1 cellular context compared by ENCODE assay signal in the genomic region with DNA sequence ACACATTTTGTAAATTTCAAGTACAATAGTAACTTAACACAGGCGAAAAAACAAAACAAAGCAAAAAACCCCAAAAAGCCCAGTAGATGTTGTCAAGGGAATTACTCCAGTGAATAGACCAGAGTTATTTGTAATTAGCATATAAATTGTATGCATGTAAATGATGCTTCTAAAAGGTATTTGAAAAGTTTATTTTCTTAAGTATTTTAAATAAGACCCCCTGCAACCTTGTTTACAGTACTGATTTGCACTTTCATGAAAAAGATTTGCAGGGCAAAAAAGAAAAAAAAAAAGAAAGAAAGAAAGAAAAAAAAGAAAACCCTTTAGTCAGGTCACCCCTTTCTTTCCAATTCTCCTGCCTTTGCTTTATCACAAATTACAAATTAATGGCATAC.
TF ChIP-seq lines count a peak whose summit lies in the region.

No MANE protein-coding gene starts in this region.

TF ChIP-seq in GM23338, 12 proteins besides CTCF, POLR2A, EP300 and RAD21 (continued from another document):
- TF ChIP-seq, protein P1, sequence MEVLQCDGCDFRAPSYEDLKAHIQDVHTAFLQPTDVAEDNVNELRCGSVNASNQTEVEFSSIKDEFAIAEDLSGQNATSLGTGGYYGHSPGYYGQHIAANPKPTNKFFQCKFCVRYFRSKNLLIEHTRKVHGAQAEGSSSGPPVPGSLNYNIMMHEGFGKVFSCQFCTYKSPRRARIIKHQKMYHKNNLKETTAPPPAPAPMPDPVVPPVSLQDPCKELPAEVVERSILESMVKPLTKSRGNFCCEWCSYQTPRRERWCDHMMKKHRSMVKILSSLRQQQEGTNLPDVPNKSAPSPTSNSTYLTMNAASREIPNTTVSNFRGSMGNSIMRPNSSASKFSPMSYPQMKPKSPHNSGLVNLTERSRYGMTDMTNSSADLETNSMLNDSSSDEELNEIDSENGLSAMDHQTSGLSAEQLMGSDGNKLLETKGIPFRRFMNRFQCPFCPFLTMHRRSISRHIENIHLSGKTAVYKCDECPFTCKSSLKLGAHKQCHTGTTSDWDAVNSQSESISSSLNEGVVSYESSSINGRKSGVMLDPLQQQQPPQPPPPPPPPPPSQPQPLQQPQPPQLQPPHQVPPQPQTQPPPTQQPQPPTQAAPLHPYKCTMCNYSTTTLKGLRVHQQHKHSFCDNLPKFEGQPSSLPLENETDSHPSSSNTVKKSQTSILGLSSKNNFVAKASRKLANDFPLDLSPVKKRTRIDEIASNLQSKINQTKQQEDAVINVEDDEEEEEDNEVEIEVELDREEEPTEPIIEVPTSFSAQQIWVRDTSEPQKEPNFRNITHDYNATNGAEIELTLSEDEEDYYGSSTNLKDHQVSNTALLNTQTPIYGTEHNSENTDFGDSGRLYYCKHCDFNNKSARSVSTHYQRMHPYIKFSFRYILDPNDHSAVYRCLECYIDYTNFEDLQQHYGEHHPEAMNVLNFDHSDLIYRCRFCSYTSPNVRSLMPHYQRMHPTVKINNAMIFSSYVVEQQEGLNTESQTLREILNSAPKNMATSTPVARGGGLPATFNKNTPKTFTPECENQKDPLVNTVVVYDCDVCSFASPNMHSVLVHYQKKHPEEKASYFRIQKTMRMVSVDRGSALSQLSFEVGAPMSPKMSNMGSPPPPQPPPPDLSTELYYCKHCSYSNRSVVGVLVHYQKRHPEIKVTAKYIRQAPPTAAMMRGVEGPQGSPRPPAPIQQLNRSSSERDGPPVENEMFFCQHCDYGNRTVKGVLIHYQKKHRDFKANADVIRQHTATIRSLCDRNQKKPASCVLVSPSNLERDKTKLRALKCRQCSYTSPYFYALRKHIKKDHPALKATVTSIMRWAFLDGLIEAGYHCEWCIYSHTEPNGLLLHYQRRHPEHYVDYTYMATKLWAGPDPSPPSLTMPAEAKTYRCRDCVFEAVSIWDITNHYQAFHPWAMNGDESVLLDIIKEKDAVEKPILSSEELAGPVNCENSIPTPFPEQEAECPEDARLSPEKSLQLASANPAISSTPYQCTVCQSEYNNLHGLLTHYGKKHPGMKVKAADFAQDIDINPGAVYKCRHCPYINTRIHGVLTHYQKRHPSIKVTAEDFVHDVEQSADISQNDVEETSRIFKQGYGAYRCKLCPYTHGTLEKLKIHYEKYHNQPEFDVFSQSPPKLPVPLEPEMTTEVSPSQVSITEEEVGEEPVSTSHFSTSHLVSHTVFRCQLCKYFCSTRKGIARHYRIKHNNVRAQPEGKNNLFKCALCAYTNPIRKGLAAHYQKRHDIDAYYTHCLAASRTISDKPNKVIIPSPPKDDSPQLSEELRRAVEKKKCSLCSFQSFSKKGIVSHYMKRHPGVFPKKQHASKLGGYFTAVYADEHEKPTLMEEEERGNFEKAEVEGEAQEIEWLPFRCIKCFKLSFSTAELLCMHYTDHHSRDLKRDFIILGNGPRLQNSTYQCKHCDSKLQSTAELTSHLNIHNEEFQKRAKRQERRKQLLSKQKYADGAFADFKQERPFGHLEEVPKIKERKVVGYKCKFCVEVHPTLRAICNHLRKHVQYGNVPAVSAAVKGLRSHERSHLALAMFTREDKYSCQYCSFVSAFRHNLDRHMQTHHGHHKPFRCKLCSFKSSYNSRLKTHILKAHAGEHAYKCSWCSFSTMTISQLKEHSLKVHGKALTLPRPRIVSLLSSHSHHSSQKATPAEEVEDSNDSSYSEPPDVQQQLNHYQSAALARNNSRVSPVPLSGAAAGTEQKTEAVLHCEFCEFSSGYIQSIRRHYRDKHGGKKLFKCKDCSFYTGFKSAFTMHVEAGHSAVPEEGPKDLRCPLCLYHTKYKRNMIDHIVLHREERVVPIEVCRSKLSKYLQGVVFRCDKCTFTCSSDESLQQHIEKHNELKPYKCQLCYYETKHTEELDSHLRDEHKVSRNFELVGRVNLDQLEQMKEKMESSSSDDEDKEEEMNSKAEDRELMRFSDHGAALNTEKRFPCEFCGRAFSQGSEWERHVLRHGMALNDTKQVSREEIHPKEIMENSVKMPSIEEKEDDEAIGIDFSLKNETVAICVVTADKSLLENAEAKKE (CRISPR knock-in tag; IDR thresholded peaks at IDR 0.05): no peak
- no peak for TF ChIP-seq EZH2 (IDR thresholded peaks at IDR 0.05; ENCODE audit: low read depth, unreplicated experiment)
- TF ChIP-seq STAT1 (IDR thresholded peaks at IDR 0.05; ENCODE audit: unreplicated experiment): no peak
TF ChIP-seq in GM23338: peak in this region for 1.
